Comparison of ENCODE assay signal across 27 cellular contexts in the genomic region with DNA sequence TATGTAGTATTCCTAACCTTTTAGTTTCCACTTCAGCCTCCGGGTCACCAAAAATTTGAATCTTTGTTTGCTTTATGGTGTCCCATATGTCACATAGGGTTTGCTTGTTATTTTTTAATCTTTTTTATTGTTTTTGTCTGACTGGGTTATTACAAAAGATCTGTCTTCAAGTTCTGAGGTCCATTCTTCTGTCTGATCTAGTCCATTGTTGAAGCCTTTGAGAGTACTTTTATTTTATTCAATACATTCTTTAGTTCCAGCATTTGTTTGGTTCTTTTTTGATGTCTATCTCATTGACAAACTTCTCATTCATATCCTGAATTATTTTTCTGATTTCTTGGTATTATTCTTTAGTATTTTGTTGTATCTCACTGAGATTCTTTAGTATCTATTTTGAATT.
"Had no signal": no experiment of that assay in that cellular context is flagged by ENCODE, and none has a peak within 500 bp of the region (broad histone marks: within the 10 kb centered on the region; RNA-seq: fewer than 3 reads in every experiment).

No MANE protein-coding gene starts in this region.

- ATAC-seq: stimulated activated effector memory CD8-positive, alpha-beta T cell treated with anti-CD3 and anti-CD28 coated beads, Interleukin-12 subunit alpha, Interleukin-12 subunit beta, amount 100 ng/mL, for 72 hours; stimulated activated memory B cell treated with anti-CD40 and anti-IgM and Interleukin-4, amounts not matched to agents 10 μg/mL and 1 μg/mL and 100 μg/mL, for 72 hours; stimulated activated naive B cell treated with anti-CD40 and anti-IgM and Interleukin-4, amounts not matched to agents 10 μg/mL and 1 μg/mL and 100 μg/mL, for 72 hours; stimulated activated naive CD8-positive, alpha-beta T cell treated with anti-CD3 and anti-CD28 coated beads, Interleukin-15, amount 100 ng/mL, for 72 hours; stimulated activated naive CD8-positive, alpha-beta T cell treated with anti-CD3 and anti-CD28 coated beads, Interleukin-15, Interleukin-2, amounts not matched to agents 100 U/mL and 50 U/mL, for 24 hours; upper lobe of right lung had no signal

- H3K4me1 ChIP-seq: stomach, suprapubic skin, testis, thyroid gland, tibial artery, tibial nerve, transverse colon, upper lobe of left lung, upper lobe of right lung, uterus, vagina had no signal

- H3K27me3 ChIP-seq: stomach, suprapubic skin, testis, tibial artery, tibial nerve, transverse colon, upper lobe of left lung, upper lobe of right lung, uterus, vagina had no signal

- DNase-seq: stimulated activated CD4-positive, alpha-beta T cell treated with anti-CD3 and anti-CD28 coated beads, Interleukin-2, amount 100 ng/mL, for 48 hours; stimulated activated CD4-positive, alpha-beta T cell treated with anti-CD3 and anti-CD28 coated beads, Interleukin-4, amount 100 ng/mL, for 1 hour; stimulated activated CD4-positive, alpha-beta T cell treated with anti-CD3 and anti-CD28 coated beads, Interleukin-4, amount 100 ng/mL, for 24 hours; stimulated activated CD4-positive, alpha-beta T cell treated with anti-CD3 and anti-CD28 coated beads, Interleukin-4, amount 100 ng/mL, for 4 hours; stimulated activated CD8-positive, alpha-beta memory T cell treated with anti-CD3 and anti-CD28 coated beads, Interleukin-4, amount 100 ng/mL, for 48 hours; stimulated activated naive B cell treated with anti-CD40 and anti-IgM and Interleukin-4, amounts not matched to agents 10 μg/mL and 1 μg/mL and 100 μg/mL, for 72 hours; stimulated activated naive CD4-positive, alpha-beta T cell; stimulated activated naive CD4-positive, alpha-beta T cell treated with Interleukin-2 at 50 U/mL for 16 hours; stimulated activated naive CD8-positive, alpha-beta T cell treated with anti-CD3 and anti-CD28 coated beads, Interleukin-15, amount 100 ng/mL, for 72 hours; stimulated activated naive CD8-positive, alpha-beta T cell treated with anti-CD3 and anti-CD28 coated beads, Interleukin-15, Interleukin-2, amounts not matched to agents 100 U/mL and 50 U/mL, for 24 hours; stomach; substantia nigra; testis; thyroid gland; tibial artery; transverse colon; trophoblast cell; upper lobe of left lung; upper lobe of right lung; uterus had no signal

- H3K4me3 ChIP-seq: stomach, suprapubic skin, testis, thoracic aorta, thyroid gland, tibial artery, tibial nerve, transverse colon, upper lobe of left lung, upper lobe of right lung, uterus, vagina had no signal

- H3K36me3 ChIP-seq: stomach, suprapubic skin, thoracic aorta, thyroid gland, tibial artery, tibial nerve, transverse colon, upper lobe of left lung, upper lobe of right lung, uterus, vagina had no signal

- H3K9me3 ChIP-seq: suprapubic skin, testis, thyroid gland, tibial artery, transverse colon, upper lobe of right lung, uterus, vagina had no signal

- H3K27ac ChIP-seq: stomach, suprapubic skin, testis, thoracic aorta, thyroid gland, tibial artery, tibial nerve, transverse colon, upper lobe of left lung, upper lobe of right lung, uterus, vagina had no signal

- FAIRE-seq: urothelium cell line had no signal
